26 cellular contexts compared by ENCODE assay signal in genomic region chr7:151731022-151731441, GRCh38.
DNase-seq lines count a peak whose midpoint lies in the region; ATAC-seq, FAIRE-seq and TF ChIP-seq lines count a peak whose summit lies in the region.
"Had no signal": no experiment of that assay in that cellular context is flagged by ENCODE, and none has a peak within 500 bp of the region (broad histone marks: within the 10 kb centered on the region; RNA-seq: fewer than 3 reads in every experiment).

No MANE protein-coding gene starts in this region.

- TF ChIP-seq POLR2A in heart left ventricle (IDR thresholded peaks at IDR 0.05): no peak

- DNase-seq in D721Med (ENCODE audit: insufficient read length, low spot score): peak; percentile 60
- DNase-seq in NCI-H82 (lab: John Stamatoyannopoulos, UW): peak; percentile 90
- no peak for DNase-seq in heart left ventricle
- DNase-seq in retina: peak; percentile 45
- no peak for DNase-seq in tibial artery
- DNase-seq in RCC 7860 (ENCODE audit: low spot score): no peak
- DNase-seq in nucleus accumbens (lab: John Stamatoyannopoulos, UW): no peak
- DNase-seq: activated CD4-positive, alpha-beta T cell treated with anti-CD3 and anti-CD28 coated beads, Interleukin-2, amount 10 ng/mL, durations not matched to agents 24 days and 14 days; activated T-cell treated with anti-CD3 and anti-CD28 coated beads, Interleukin-2, amount 50 U/mL, for 24 hours; adrenal gland; CD4-positive, alpha-beta memory T cell; DMS153; effector CD8-positive, alpha-beta T cell; NCI-H146; NCI-H2171 treated with DMSO at 0.1 percent for 48 hours; NCI-H526 treated with DMSO at 0.1 percent for 48 hours; stimulated activated CD4-positive, alpha-beta T cell treated with anti-CD3 and anti-CD28 coated beads, Interleukin-15, amount 100 ng/mL, for 24 hours; stimulated activated naive CD4-positive, alpha-beta T cell; T-helper 9 cell had no signal

- FAIRE-seq in D721Med (lab: Jason Lieb, UNC): no peak
- FAIRE-seq in RCC 7860 (lab: Jason Lieb, UNC): no peak
- FAIRE-seq: colon, H1, HepG2, urothelium cell line had no signal

- H3K4me1 ChIP-seq in heart left ventricle: peaks cover 0 to 62% (median 27%) of the 10 kb centered on the region in 12 donors
- H3K4me1 ChIP-seq in tibial artery: peaks cover 0 to 21% (median 13%) of the 10 kb centered on the region in 4 donors

- intact Hi-C loops in heart left ventricle (cut with DNase I) (no loop called here), tibial artery (cut with DNase I; ENCODE audit: low total_unique reads) (no loop called here)

- peak in 3 of 4 donors; percentile 17 to 35 (median 22) for ATAC-seq in heart left ventricle
- ATAC-seq: HepG2 had no signal

- H3K27me3 ChIP-seq in heart left ventricle (no peaks in the 10 kb centered on the region), tibial artery (no peaks in the 10 kb centered on the region)
- H3K27me3 ChIP-seq: adrenal gland, breast epithelium, suprapubic skin had no signal

- H3K36me3 ChIP-seq in heart left ventricle (no peaks in the 10 kb centered on the region), tibial artery (no peaks in the 10 kb centered on the region)
- H3K36me3 ChIP-seq: adrenal gland, breast epithelium, suprapubic skin had no signal

- H3K9me3 ChIP-seq in heart left ventricle (no peaks in the 10 kb centered on the region), tibial artery (no peaks in the 10 kb centered on the region)
- H3K9me3 ChIP-seq: adrenal gland, breast epithelium, suprapubic skin had no signal

- H3K4me3 ChIP-seq in heart left ventricle: no peak overlapping the region
- H3K4me3 ChIP-seq in tibial artery: no peak overlapping the region
- H3K4me3 ChIP-seq: adrenal gland, breast epithelium, suprapubic skin had no signal

- TF ChIP-seq CTCF in D721Med (IDR thresholded peaks at IDR 0.05; ENCODE audit: insufficient read depth, missing control alignments) (no peak), heart left ventricle (IDR thresholded peaks at IDR 0.05) (no peak), tibial artery (IDR thresholded peaks at IDR 0.05) (no peak)

- WGBS in heart left ventricle, 4 donors: 58 to 70% (median 62%) methylated on average over 8 of the region's 8 CpGs

- H3K27ac ChIP-seq in heart left ventricle: peak overlapping the region in 9 of 12 donors; percentile 2 to 97 (median 40)
- H3K27ac ChIP-seq in tibial artery: no peak overlapping the region
- H3K27ac ChIP-seq: adrenal gland, breast epithelium, epithelial cell of prostate, suprapubic skin had no signal

Comparison
In these comparisons a context has a peak if more than half of its experiments do, and no peak if none do; other contexts are left out.
1. DNase-seq: peak in D721Med (single experiment), NCI-H82 (single experiment) and retina (single experiment); none in heart left ventricle (0 of 5), tibial artery (0 of 2), RCC 7860 (single experiment) and nucleus accumbens (0 of 56).
2. H3K27ac ChIP-seq: peak in heart left ventricle (9 of 12); none in tibial artery (0 of 2).